ENCODE assay signal across 13 cellular contexts in genomic region chr9:69799521-69799920, GRCh38. TPM values are rescaled to one million over a fixed set of nuclear protein-coding genes. Genes with fewer than 3 reads are reported as not detected.
"Had no signal": no experiment of that assay in that cellular context is flagged by ENCODE, and none has a peak within 500 bp of the region (broad histone marks: within the 10 kb centered on the region; RNA-seq: fewer than 3 reads in every experiment).

No MANE protein-coding gene starts in this region.

RNA-seq across cellular contexts. Expression of gene CFAP95, which starts 21.1 kb away (rescaled TPM):
- total RNA-seq: activated naive CD4-positive, alpha-beta T cell treated with anti-CD3 and anti-CD28 coated beads for 36 hours; activated naive CD4-positive, alpha-beta T cell treated with anti-CD3 and anti-CD28 coated beads, Interleukin-2, amount 50 U/mL, for 72 hours; activated T-cell treated with anti-CD3 and anti-CD28 coated beads, Interleukin-2, amount 50 U/mL, for 4 hours; activated T-cell treated with anti-CD3 and anti-CD28 coated beads, Interleukin-2, amount 50 U/mL, for 72 hours; activated T-helper 1 cell treated with anti-CD3 and anti-CD28 coated beads, Interleukin-12 subunit alpha, Interleukin-12 subunit beta, Interleukin-2, Interleukin-4 antibody, amounts not matched to agents 30 ng/mL and 10 ng/mL and 1 ng/mL, durations not matched to agents 14 hours and 24 hours and 36 hours; activated T-helper 17 cell treated with anti-CD3 and anti-CD28 coated beads, Interleukin-2, amount 50 U/mL, for 72 hours; aorta; ascending aorta; breast epithelium; bronchial epithelial cell; cardiac muscle cell; cerebellum; chondrocyte had no signal
- polyA plus RNA-seq: aorta, cardiac muscle cell had no signal
